Comparison of ENCODE assay signal across 8 cellular contexts in genomic region chr20:2558581-2559301, GRCh38. TPM values are rescaled to one million over a fixed set of nuclear protein-coding genes. Genes with fewer than 3 reads are reported as not detected.
DNase-seq lines count a peak whose midpoint lies in the region; ATAC-seq, FAIRE-seq and TF ChIP-seq lines count a peak whose summit lies in the region.

No MANE protein-coding gene starts in this region.

- ATAC-seq in pancreas: peak in 1 of 4 donors; percentile 26

- WGBS in pancreas, 2 donors: 1 to 2% methylated on average over 50 to 54 of the region's 54 CpGs

- DNase-seq in EH (ENCODE audit: low read depth) (peak; percentile 9), RPMI7951 (ENCODE audit: low read depth) (peak; percentile 11), foreskin fibroblast (peak; percentile 6 to 42), pancreas (peak in 1 of 6 donors; percentile 62), NCI-H446 (lab: John Stamatoyannopoulos, UW) (no peak), 8988T (no peak), NCI-H82 (lab: John Stamatoyannopoulos, UW) (no peak), OCI-M2 (lab: John Stamatoyannopoulos, UW; ENCODE audit: unreplicated experiment) (no peak)

- H3K4me1 ChIP-seq in pancreas: peaks cover 0 to 3% (median 3%) of the 10 kb centered on the region in 3 donors

- no peak for TF ChIP-seq CTCF in foreskin fibroblast (IDR thresholded peaks at IDR 0.05; ENCODE audit: low read depth, low read length)
- TF ChIP-seq CTCF in pancreas (IDR thresholded peaks at IDR 0.05): no peak

- intact Hi-C loops in pancreas (cut with DNase I): no loop called here

- peaks cover 0 to 28% (median 3%) of the 10 kb centered on the region in 4 donors for H3K27me3 ChIP-seq in pancreas

- H3K4me3 ChIP-seq in foreskin fibroblast (ENCODE audit: low read depth in 1 of 2, low read length in 2 of 2) (no peak overlapping the region), pancreas (peak overlapping the region in 3 of 4 donors; percentile 5 to 38 (median 5))

- H3K9me3 ChIP-seq in pancreas: no peaks in the 10 kb centered on the region

- no peak overlapping the region for H3K27ac ChIP-seq in pancreas

- no peak for FAIRE-seq in pancreas (lab: Jason Lieb, UNC)

- H3K36me3 ChIP-seq in pancreas: no peaks in the 10 kb centered on the region

RNA-seq across cellular contexts. Expression of gene TMC2, which starts 22.4 kb away (rescaled TPM):
- total RNA-seq in RPMI7951 (2014; rRNA removed; shearing (Covaris generic)): not detected in 2 replicates
- under 1 TPM in 3 of 6 donors, not detected in 3; 0.06 to 0.17 (median 0.09) TPM for total RNA-seq in pancreas
- polyA plus RNA-seq in pancreas: under 1 TPM; 0.02 to 0.19 TPM

RNA-seq across cellular contexts. Expression of gene ZNF343, which starts 50.0 kb away (rescaled TPM):
- 15.6 and 22.8 TPM in 2 replicates for total RNA-seq in RPMI7951 (2014; rRNA removed; shearing (Covaris generic))
- 1 to 10 TPM; 3.2 to 6.9 (median 4.2) TPM for total RNA-seq in pancreas
- 1 to 10 TPM; 4.8 to 7.4 TPM for polyA plus RNA-seq in pancreas

Comparison
In these comparisons a context has a peak if more than half of its experiments do, and no peak if none do; other contexts are left out.
1. DNase-seq: peak in EH (single experiment), RPMI7951 (single experiment) and foreskin fibroblast (2 of 2); none in NCI-H446 (0 of 2), 8988T (single experiment), NCI-H82 (single experiment) and OCI-M2 (single experiment).
2. H3K4me3 ChIP-seq: peak in pancreas (3 of 4); none in foreskin fibroblast (0 of 2).